ENCODE assay signal across 8 cellular contexts in the genomic region with DNA sequence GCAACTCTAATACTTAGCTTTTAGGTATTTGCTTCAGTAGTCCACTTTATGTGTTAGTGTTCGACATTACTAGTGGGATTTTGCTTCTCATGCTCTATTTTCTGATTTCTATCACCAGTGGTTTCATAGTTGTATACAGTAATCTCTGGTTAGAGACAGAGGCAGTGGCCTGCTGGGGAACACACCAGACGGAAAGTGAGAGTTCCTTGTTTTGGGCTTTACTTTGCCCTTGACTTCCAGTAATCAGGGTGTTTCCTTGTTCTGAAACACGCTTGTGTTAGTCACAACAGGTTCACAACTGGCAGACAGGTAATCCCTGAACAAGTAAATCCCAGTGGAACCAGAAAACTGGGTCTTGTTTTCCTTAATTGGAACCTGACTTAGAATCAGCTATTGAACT. TPM values are rescaled to one million over a fixed set of nuclear protein-coding genes. Genes with fewer than 3 reads are reported as not detected.
A peak's percentile ranks its signal among the peaks of the same experiment; 100 is the strongest.
DNase-seq lines count a peak whose midpoint lies in the region; ATAC-seq and TF ChIP-seq lines count a peak whose summit lies in the region.

No MANE protein-coding gene starts in this region.

- no peak for TF ChIP-seq EP300 in upper lobe of left lung (IDR thresholded peaks at IDR 0.05)

- ATAC-seq in WTC11 (no peak), upper lobe of left lung (ENCODE audit: low FRiP score in 2 of 2) (peak in 1 of 2 donors; percentile 63)

- TF ChIP-seq CTCF in WTC11 (IDR thresholded peaks at IDR 0.05) (no peak), upper lobe of left lung (IDR thresholded peaks at IDR 0.05) (no peak)

- WGBS in upper lobe of left lung, 2 donors = 55 to 71% methylated on average over 3 of the region's 3 CpGs

- peaks cover 32% of the 10 kb centered on the region for H3K4me1 Mint-ChIP-seq in WTC11

- H3K4me3 ChIP-seq in upper lobe of left lung = no peak overlapping the region

- peak overlapping the region; percentile 20 to 76 (median 38) for H3K27ac ChIP-seq in upper lobe of left lung

- no peak for TF ChIP-seq POLR2A in upper lobe of left lung (IDR thresholded peaks at IDR 0.05)

- no peak overlapping the region for H3K4me3 Mint-ChIP-seq in WTC11

- H3K27ac Mint-ChIP-seq in WTC11 = peak overlapping the region; percentile 83

- DNase-seq in stimulated activated CD4-positive, alpha-beta T cell treated with anti-CD3 and anti-CD28 coated beads, Interleukin-15, amount 100 ng/mL, for 24 hours = peak; percentile 51
- no peak for DNase-seq in stimulated activated CD4-positive, alpha-beta T cell treated with anti-CD3 and anti-CD28 coated beads, Interleukin-2, amount 100 ng/mL, for 48 hours
- no peak for DNase-seq in WTC11 (ENCODE audit: low spot score)
- DNase-seq in iris pigment epithelial cell (ENCODE audit: low read depth) = peak; percentile 23
- DNase-seq in upper lobe of left lung = no peak
- DNase-seq in AG20443 (ENCODE audit: low spot score) = no peak
- no peak for DNase-seq in NCI-H1694 treated with DMSO at 0.1 percent for 48 hours (lab: John Stamatoyannopoulos, UW)
- no peak for DNase-seq in activated gamma-delta T cell (lab: John Stamatoyannopoulos, UW)

- H3K36me3 Mint-ChIP-seq in WTC11 = no peaks in the 10 kb centered on the region

- POLR2A ChIA-PET in WTC11 (lab: Charles Lee) = no interaction called here

- H3K27me3 Mint-ChIP-seq in WTC11 (ENCODE audit: low read depth) = no peaks in the 10 kb centered on the region

- no peaks in the 10 kb centered on the region for H3K9me3 ChIP-seq in upper lobe of left lung

- peaks cover 16 to 27% (median 23%) of the 10 kb centered on the region in 4 donors for H3K4me1 ChIP-seq in upper lobe of left lung

- H3K36me3 ChIP-seq in upper lobe of left lung = no peaks in the 10 kb centered on the region

- H3K27me3 ChIP-seq in upper lobe of left lung = no peaks in the 10 kb centered on the region

- H3K9me3 Mint-ChIP-seq in WTC11 = no peaks in the 10 kb centered on the region

- CTCF ChIA-PET in WTC11 (lab: Charles Lee) = interaction anchor here (0.6 to 1.4 kb wide), 4 partner anchors 58 to 242 kb away, joined by 3 to 4 read pairs (median 4); no protein-coding TSS in a partner anchor

TF ChIP-seq in WTC11, 78 proteins besides CTCF, POLR2A, EP300 and RAD21 (continues in another document):
- TF ChIP-seq, protein P1, sequence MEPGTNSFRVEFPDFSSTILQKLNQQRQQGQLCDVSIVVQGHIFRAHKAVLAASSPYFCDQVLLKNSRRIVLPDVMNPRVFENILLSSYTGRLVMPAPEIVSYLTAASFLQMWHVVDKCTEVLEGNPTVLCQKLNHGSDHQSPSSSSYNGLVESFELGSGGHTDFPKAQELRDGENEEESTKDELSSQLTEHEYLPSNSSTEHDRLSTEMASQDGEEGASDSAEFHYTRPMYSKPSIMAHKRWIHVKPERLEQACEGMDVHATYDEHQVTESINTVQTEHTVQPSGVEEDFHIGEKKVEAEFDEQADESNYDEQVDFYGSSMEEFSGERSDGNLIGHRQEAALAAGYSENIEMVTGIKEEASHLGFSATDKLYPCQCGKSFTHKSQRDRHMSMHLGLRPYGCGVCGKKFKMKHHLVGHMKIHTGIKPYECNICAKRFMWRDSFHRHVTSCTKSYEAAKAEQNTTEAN (CRISPR knock-in tag; IDR thresholded peaks at IDR 0.05) = no peak
- TF ChIP-seq, protein P2, sequence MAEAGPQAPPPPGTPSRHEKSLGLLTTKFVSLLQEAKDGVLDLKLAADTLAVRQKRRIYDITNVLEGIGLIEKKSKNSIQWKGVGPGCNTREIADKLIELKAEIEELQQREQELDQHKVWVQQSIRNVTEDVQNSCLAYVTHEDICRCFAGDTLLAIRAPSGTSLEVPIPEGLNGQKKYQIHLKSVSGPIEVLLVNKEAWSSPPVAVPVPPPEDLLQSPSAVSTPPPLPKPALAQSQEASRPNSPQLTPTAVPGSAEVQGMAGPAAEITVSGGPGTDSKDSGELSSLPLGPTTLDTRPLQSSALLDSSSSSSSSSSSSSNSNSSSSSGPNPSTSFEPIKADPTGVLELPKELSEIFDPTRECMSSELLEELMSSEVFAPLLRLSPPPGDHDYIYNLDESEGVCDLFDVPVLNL (CRISPR knock-in tag; IDR thresholded peaks at IDR 0.05; ENCODE audit: borderline replicate concordance, low read depth) = no peak
- TF ChIP-seq, protein P3, sequence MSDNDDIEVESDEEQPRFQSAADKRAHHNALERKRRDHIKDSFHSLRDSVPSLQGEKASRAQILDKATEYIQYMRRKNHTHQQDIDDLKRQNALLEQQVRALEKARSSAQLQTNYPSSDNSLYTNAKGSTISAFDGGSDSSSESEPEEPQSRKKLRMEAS (CRISPR knock-in tag; IDR thresholded peaks at IDR 0.05) = no peak
- no peak for TF ChIP-seq SOX15 (CRISPR knock-in tag; IDR thresholded peaks at IDR 0.05)
- TF ChIP-seq KAT7 (CRISPR knock-in tag; IDR thresholded peaks at IDR 0.05; ENCODE audit: borderline replicate concordance) = no peak
- no peak for TF ChIP-seq ZNF396 (CRISPR knock-in tag; IDR thresholded peaks at IDR 0.05; ENCODE audit: borderline replicate concordance)
- TF ChIP-seq NR3C1 (CRISPR knock-in tag; conservative IDR thresholded peaks at IDR 0.05; ENCODE audit: low read depth) = no peak
- TF ChIP-seq ZNF232 (CRISPR knock-in tag; IDR thresholded peaks at IDR 0.05) = no peak
- TF ChIP-seq, protein P4, sequence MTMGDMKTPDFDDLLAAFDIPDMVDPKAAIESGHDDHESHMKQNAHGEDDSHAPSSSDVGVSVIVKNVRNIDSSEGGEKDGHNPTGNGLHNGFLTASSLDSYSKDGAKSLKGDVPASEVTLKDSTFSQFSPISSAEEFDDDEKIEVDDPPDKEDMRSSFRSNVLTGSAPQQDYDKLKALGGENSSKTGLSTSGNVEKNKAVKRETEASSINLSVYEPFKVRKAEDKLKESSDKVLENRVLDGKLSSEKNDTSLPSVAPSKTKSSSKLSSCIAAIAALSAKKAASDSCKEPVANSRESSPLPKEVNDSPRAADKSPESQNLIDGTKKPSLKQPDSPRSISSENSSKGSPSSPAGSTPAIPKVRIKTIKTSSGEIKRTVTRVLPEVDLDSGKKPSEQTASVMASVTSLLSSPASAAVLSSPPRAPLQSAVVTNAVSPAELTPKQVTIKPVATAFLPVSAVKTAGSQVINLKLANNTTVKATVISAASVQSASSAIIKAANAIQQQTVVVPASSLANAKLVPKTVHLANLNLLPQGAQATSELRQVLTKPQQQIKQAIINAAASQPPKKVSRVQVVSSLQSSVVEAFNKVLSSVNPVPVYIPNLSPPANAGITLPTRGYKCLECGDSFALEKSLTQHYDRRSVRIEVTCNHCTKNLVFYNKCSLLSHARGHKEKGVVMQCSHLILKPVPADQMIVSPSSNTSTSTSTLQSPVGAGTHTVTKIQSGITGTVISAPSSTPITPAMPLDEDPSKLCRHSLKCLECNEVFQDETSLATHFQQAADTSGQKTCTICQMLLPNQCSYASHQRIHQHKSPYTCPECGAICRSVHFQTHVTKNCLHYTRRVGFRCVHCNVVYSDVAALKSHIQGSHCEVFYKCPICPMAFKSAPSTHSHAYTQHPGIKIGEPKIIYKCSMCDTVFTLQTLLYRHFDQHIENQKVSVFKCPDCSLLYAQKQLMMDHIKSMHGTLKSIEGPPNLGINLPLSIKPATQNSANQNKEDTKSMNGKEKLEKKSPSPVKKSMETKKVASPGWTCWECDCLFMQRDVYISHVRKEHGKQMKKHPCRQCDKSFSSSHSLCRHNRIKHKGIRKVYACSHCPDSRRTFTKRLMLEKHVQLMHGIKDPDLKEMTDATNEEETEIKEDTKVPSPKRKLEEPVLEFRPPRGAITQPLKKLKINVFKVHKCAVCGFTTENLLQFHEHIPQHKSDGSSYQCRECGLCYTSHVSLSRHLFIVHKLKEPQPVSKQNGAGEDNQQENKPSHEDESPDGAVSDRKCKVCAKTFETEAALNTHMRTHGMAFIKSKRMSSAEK (CRISPR knock-in tag; IDR thresholded peaks at IDR 0.05; ENCODE audit: borderline replicate concordance) = no peak
- no peak for TF ChIP-seq FOXK1 (CRISPR knock-in tag; IDR thresholded peaks at IDR 0.05)
- TF ChIP-seq IRF2 (CRISPR knock-in tag; IDR thresholded peaks at IDR 0.05; ENCODE audit: borderline replicate concordance, low read depth) = no peak
- TF ChIP-seq, protein P5, sequence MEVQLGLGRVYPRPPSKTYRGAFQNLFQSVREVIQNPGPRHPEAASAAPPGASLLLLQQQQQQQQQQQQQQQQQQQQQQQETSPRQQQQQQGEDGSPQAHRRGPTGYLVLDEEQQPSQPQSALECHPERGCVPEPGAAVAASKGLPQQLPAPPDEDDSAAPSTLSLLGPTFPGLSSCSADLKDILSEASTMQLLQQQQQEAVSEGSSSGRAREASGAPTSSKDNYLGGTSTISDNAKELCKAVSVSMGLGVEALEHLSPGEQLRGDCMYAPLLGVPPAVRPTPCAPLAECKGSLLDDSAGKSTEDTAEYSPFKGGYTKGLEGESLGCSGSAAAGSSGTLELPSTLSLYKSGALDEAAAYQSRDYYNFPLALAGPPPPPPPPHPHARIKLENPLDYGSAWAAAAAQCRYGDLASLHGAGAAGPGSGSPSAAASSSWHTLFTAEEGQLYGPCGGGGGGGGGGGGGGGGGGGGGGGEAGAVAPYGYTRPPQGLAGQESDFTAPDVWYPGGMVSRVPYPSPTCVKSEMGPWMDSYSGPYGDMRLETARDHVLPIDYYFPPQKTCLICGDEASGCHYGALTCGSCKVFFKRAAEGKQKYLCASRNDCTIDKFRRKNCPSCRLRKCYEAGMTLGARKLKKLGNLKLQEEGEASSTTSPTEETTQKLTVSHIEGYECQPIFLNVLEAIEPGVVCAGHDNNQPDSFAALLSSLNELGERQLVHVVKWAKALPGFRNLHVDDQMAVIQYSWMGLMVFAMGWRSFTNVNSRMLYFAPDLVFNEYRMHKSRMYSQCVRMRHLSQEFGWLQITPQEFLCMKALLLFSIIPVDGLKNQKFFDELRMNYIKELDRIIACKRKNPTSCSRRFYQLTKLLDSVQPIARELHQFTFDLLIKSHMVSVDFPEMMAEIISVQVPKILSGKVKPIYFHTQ (CRISPR knock-in tag; IDR thresholded peaks at IDR 0.05) = no peak
- TF ChIP-seq, protein P6, sequence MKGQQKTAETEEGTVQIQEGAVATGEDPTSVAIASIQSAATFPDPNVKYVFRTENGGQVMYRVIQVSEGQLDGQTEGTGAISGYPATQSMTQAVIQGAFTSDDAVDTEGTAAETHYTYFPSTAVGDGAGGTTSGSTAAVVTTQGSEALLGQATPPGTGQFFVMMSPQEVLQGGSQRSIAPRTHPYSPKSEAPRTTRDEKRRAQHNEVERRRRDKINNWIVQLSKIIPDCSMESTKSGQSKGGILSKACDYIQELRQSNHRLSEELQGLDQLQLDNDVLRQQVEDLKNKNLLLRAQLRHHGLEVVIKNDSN (CRISPR knock-in tag; IDR thresholded peaks at IDR 0.05) = no peak
- TF ChIP-seq, protein P7, sequence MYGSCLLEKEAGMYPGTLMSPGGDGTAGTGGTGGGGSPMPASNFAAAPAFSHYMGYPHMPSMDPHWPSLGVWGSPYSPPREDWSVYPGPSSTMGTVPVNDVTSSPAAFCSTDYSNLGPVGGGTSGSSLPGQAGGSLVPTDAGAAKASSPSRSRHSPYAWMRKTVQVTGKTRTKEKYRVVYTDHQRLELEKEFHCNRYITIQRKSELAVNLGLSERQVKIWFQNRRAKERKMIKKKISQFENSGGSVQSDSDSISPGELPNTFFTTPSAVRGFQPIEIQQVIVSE (CRISPR knock-in tag; IDR thresholded peaks at IDR 0.05; ENCODE audit: borderline replicate concordance) = no peak

RNA-seq across cellular contexts. Expression of a gene that starts 56.0 kb away (rescaled TPM):
- total RNA-seq in WTC11 (2021) (30.1 to 34.8 TPM (median 30.9 TPM) in 3 replicates), upper lobe of left lung (100 to 1,000 TPM in 1 of 6 donors, 10 to 100 TPM in 5; 39.8 to 123 (median 51.1) TPM)

Comparison
In these comparisons a context has a peak if more than half of its experiments do, and no peak if none do; other contexts are left out.
1. DNase-seq: peak in stimulated activated CD4-positive, alpha-beta T cell treated with anti-CD3 and anti-CD28 coated beads, Interleukin-15, amount 100 ng/mL, for 24 hours (single experiment) and iris pigment epithelial cell (single experiment); none in stimulated activated CD4-positive, alpha-beta T cell treated with anti-CD3 and anti-CD28 coated beads, Interleukin-2, amount 100 ng/mL, for 48 hours (0 of 2), WTC11 (single experiment), upper lobe of left lung (0 of 2), AG20443 (single experiment), NCI-H1694 treated with DMSO at 0.1 percent for 48 hours (single experiment) and activated gamma-delta T cell (single experiment).